In genomic region chr19:58374200-58374599, GRCh38 we compare ENCODE assay signal across 19 cellular contexts. TPM values are rescaled to one million over a fixed set of nuclear protein-coding genes. Genes with fewer than 3 reads are reported as not detected.
"Had no signal": no experiment of that assay in that cellular context is flagged by ENCODE, and none has a peak within 500 bp of the region (broad histone marks: within the 10 kb centered on the region; RNA-seq: fewer than 3 reads in every experiment).

No MANE protein-coding gene starts in this region.

- DNase-seq: activated CD4-positive, alpha-beta memory T cell treated with anti-CD3 and anti-CD28 coated beads for 36 hours; activated effector memory CD4-positive, alpha-beta T cell treated with anti-CD3 and anti-CD28 coated beads, Interleukin-2, amount 50 U/mL, for 16 hours; activated T-cell treated with anti-CD3 and anti-CD28 coated beads, Interleukin-2, amount 50 U/mL, for 4 hours; amygdala; foreskin keratinocyte; mesendoderm; nephron progenitor cell; stimulated activated CD4-positive, alpha-beta T cell treated with anti-CD3 and anti-CD28 coated beads, Interleukin-15, amount 100 ng/mL, for 24 hours; stimulated activated CD4-positive, alpha-beta T cell treated with anti-CD3 and anti-CD28 coated beads, Interleukin-4, amount 100 ng/mL, for 24 hours; tibial artery had no signal

- H3K4me3 ChIP-seq: heart left ventricle, pancreas, tibial artery, vagina had no signal

- H3K9me3 ChIP-seq: heart left ventricle, pancreas, tibial artery, vagina had no signal

- H3K27me3 ChIP-seq: foreskin keratinocyte, heart left ventricle, pancreas, tibial artery, vagina had no signal

- H3K27ac ChIP-seq: foreskin keratinocyte, pancreas, tibial artery, vagina had no signal

- ATAC-seq: activated naive CD4-positive, alpha-beta T cell treated with anti-CD3 and anti-CD28 coated beads, Interleukin-2, amount 50 U/mL, for 72 hours; activated T-cell treated with anti-CD3 and anti-CD28 coated beads, Interleukin-2, amount 50 U/mL, for 4 hours; foreskin keratinocyte; left ventricle myocardium superior; pancreas had no signal

- H3K4me1 ChIP-seq: foreskin keratinocyte, pancreas, vagina had no signal

- H3K36me3 ChIP-seq: heart left ventricle, pancreas, vagina had no signal

RNA-seq across cellular contexts. Expression of gene RNF225, which starts 21.3 kb away (rescaled TPM):
- total RNA-seq: cerebellum, dermis microvascular lymphatic vessel endothelial cell, heart left ventricle, left ventricle myocardium superior, pancreas, skeletal muscle tissue had no signal
- polyA plus RNA-seq: foreskin keratinocyte, heart left ventricle, keratinocyte, pancreas had no signal
